24 cellular contexts compared by ENCODE assay signal in genomic region chr11:134575504-134576230, GRCh38.
"Had no signal": no experiment of that assay in that cellular context is flagged by ENCODE, and none has a peak within 500 bp of the region (broad histone marks: within the 10 kb centered on the region; RNA-seq: fewer than 3 reads in every experiment).

No MANE protein-coding gene starts in this region.

- H3K4me1 ChIP-seq: breast epithelium, colonic mucosa, prostate gland had no signal

- ATAC-seq: activated T-cell treated with anti-CD3 and anti-CD28 coated beads, Interleukin-2, amount 50 U/mL, for 4 hours; heart right ventricle; left colon; right cardiac atrium; T-helper 17 cell had no signal

- H3K36me3 Mint-ChIP-seq: activated CD4-positive, alpha-beta memory T cell treated with anti-CD3 and anti-CD28 coated beads for 36 hours; activated naive CD8-positive, alpha-beta T cell treated with anti-CD3 and anti-CD28 coated beads for 36 hours; mesothelial cell of epicardium; natural killer cell; type B pancreatic cell had no signal

- H3K27ac Mint-ChIP-seq: activated CD4-positive, alpha-beta memory T cell treated with anti-CD3 and anti-CD28 coated beads for 36 hours; activated naive CD8-positive, alpha-beta T cell treated with anti-CD3 and anti-CD28 coated beads for 36 hours; mesothelial cell of epicardium; natural killer cell; T-helper 17 cell; type B pancreatic cell had no signal

- H3K9me3 ChIP-seq: breast epithelium, colonic mucosa, heart right ventricle, ovary, prostate gland, thoracic aorta had no signal

- H3K4me3 Mint-ChIP-seq: activated CD4-positive, alpha-beta memory T cell treated with anti-CD3 and anti-CD28 coated beads for 36 hours; activated naive CD8-positive, alpha-beta T cell treated with anti-CD3 and anti-CD28 coated beads for 36 hours; activated T-cell treated with anti-CD3 and anti-CD28 coated beads, Interleukin-2, amount 50 U/mL, for 4 hours; mesothelial cell of epicardium; natural killer cell; T-helper 17 cell; type B pancreatic cell had no signal

- H3K36me3 ChIP-seq: breast epithelium, colonic mucosa, heart right ventricle, ovary, prostate gland, thoracic aorta had no signal

- H3K27me3 ChIP-seq: colonic mucosa, ovary had no signal

- H3K9me3 Mint-ChIP-seq: activated CD4-positive, alpha-beta memory T cell treated with anti-CD3 and anti-CD28 coated beads for 36 hours; activated naive CD8-positive, alpha-beta T cell treated with anti-CD3 and anti-CD28 coated beads for 36 hours; activated T-cell treated with anti-CD3 and anti-CD28 coated beads, Interleukin-2, amount 50 U/mL, for 4 hours; mesothelial cell of epicardium; natural killer cell; type B pancreatic cell had no signal

- H3K4me3 ChIP-seq: breast epithelium, colonic mucosa, heart right ventricle, ovary, prostate gland, SK-N-MC, skin epidermis, thoracic aorta had no signal

- DNase-seq: activated CD4-positive, alpha-beta memory T cell treated with anti-CD3 and anti-CD28 coated beads for 36 hours; activated CD4-positive, alpha-beta T cell treated with anti-CD3 and anti-CD28 coated beads for 48 hours; activated CD4-positive, CD25-positive, alpha-beta regulatory T cell; activated naive CD4-positive, alpha-beta T cell treated with Interleukin-2 at 50 U/mL for 16 hours; activated naive CD8-positive, alpha-beta T cell treated with anti-CD3 and anti-CD28 coated beads for 36 hours; activated T-cell treated with anti-CD3 and anti-CD28 coated beads, Interleukin-2, amount 50 U/mL, for 4 hours; colonic mucosa; left colon; natural killer cell; ovary; right cardiac atrium; stimulated activated CD4-positive, alpha-beta T cell treated with anti-CD3 and anti-CD28 coated beads, Interleukin-15, amount 100 ng/mL, for 24 hours; stimulated activated naive CD4-positive, alpha-beta T cell; SW 1271; T-helper 17 cell had no signal

- H3K27ac ChIP-seq: breast epithelium, colonic mucosa, epithelial cell of prostate, heart right ventricle, ovary, prostate gland, SK-N-MC, skin epidermis, thoracic aorta had no signal

- H3K4me1 Mint-ChIP-seq: activated naive CD8-positive, alpha-beta T cell treated with anti-CD3 and anti-CD28 coated beads for 36 hours; T-helper 17 cell had no signal
